Comparison of ENCODE assay signal across 1 cellular context in the genomic region with DNA sequence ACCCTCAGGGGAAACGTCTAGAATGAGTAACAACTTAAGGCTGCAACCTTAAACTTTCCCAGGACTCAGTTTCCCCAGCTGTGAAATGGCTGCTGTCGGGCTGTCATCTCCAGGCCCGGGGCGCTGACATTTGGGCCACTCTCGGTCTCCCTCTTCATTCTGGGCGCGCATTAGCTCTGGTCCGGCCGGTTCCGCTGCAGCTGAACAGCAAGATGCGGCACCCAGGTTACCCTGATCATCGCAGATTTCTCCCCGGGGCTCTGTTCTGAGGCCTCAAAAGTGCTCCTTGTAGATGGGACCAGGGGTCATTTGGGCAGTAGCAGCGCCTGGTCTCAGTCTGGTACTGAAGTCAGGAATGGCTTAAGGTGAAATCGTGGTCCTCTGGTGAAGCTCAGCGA.
TF ChIP-seq lines count a peak whose summit lies in the region.

No MANE protein-coding gene starts in this region.

TF ChIP-seq in neural cell, 6 proteins besides CTCF, POLR2A, EP300 and RAD21 (continued from another document):
- TF ChIP-seq, protein P1, sequence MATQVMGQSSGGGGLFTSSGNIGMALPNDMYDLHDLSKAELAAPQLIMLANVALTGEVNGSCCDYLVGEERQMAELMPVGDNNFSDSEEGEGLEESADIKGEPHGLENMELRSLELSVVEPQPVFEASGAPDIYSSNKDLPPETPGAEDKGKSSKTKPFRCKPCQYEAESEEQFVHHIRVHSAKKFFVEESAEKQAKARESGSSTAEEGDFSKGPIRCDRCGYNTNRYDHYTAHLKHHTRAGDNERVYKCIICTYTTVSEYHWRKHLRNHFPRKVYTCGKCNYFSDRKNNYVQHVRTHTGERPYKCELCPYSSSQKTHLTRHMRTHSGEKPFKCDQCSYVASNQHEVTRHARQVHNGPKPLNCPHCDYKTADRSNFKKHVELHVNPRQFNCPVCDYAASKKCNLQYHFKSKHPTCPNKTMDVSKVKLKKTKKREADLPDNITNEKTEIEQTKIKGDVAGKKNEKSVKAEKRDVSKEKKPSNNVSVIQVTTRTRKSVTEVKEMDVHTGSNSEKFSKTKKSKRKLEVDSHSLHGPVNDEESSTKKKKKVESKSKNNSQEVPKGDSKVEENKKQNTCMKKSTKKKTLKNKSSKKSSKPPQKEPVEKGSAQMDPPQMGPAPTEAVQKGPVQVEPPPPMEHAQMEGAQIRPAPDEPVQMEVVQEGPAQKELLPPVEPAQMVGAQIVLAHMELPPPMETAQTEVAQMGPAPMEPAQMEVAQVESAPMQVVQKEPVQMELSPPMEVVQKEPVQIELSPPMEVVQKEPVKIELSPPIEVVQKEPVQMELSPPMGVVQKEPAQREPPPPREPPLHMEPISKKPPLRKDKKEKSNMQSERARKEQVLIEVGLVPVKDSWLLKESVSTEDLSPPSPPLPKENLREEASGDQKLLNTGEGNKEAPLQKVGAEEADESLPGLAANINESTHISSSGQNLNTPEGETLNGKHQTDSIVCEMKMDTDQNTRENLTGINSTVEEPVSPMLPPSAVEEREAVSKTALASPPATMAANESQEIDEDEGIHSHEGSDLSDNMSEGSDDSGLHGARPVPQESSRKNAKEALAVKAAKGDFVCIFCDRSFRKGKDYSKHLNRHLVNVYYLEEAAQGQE (IDR thresholded peaks at IDR 0.05; ENCODE audit: borderline replicate concordance) = no peak
- TF ChIP-seq TAF1 (IDR thresholded peaks at IDR 0.05; ENCODE audit: low read depth) (no peak), POLR2AphosphoS5 (IDR thresholded peaks at IDR 0.05) (no peak)
